In genomic region chr18:47680488-47680887, GRCh38 we compare ENCODE assay signal across 14 cellular contexts.
A peak's percentile ranks its signal among the peaks of the same experiment; 100 is the strongest.
DNase-seq lines count a peak whose midpoint lies in the region; ATAC-seq and TF ChIP-seq lines count a peak whose summit lies in the region.
"Had no signal": no experiment of that assay in that cellular context is flagged by ENCODE, and none has a peak within 500 bp of the region (broad histone marks: within the 10 kb centered on the region; RNA-seq: fewer than 3 reads in every experiment).

No MANE protein-coding gene starts in this region.

- DNase-seq in memory B cell (ENCODE audit: low spot score in 2 of 2): peak in 1 of 2 donors; percentile 10
- DNase-seq in T-helper 9 cell: no peak
- DNase-seq in HFFc6: no peak
- no peak for DNase-seq in activated CD4-positive, alpha-beta T cell treated with anti-CD3 and anti-CD28 coated beads for 1 hour
- DNase-seq: activated CD4-positive, alpha-beta memory T cell treated with anti-CD3 and anti-CD28 coated beads, Interleukin-2, amount 10 ng/mL, durations not matched to agents 7 days and 5 days; activated gamma-delta T cell treated with Interleukin-2 at 50 U/mL for 16 hours; CD8-positive, alpha-beta memory T cell; OCI-M1; SW 1271 had no signal

- TF ChIP-seq CTCF in HFFc6 (IDR thresholded peaks at IDR 0.05): no peak

- ATAC-seq in GM18868 (IDR thresholded peaks at IDR 0.05; ENCODE audit: unreplicated experiment) (peak; percentile 89), GM21717 (IDR thresholded peaks at IDR 0.05; ENCODE audit: unreplicated experiment) (peak; percentile 83), HG03139 (IDR thresholded peaks at IDR 0.05; ENCODE audit: unreplicated experiment) (peak; percentile 60), memory B cell (ENCODE audit: low read depth) (peak; percentile 69), HG03571 (IDR thresholded peaks at IDR 0.05; ENCODE audit: unreplicated experiment) (no peak)
- ATAC-seq: left lobe of liver had no signal

- H3K27ac Mint-ChIP-seq in memory B cell (peak overlapping the region; percentile 73), HFFc6 (no peak overlapping the region)
- H3K27ac Mint-ChIP-seq: activated CD4-positive, alpha-beta memory T cell treated with anti-CD3 and anti-CD28 coated beads, Interleukin-2, amount 10 ng/mL, durations not matched to agents 7 days and 5 days; CD8-positive, alpha-beta memory T cell had no signal

- H3K9me3 Mint-ChIP-seq in memory B cell (no peaks in the 10 kb centered on the region), HFFc6 (no peaks in the 10 kb centered on the region; the same call in none of the 2 replicates)
- H3K9me3 Mint-ChIP-seq: activated CD4-positive, alpha-beta memory T cell treated with anti-CD3 and anti-CD28 coated beads, Interleukin-2, amount 10 ng/mL, durations not matched to agents 7 days and 5 days; CD8-positive, alpha-beta memory T cell had no signal

- peak overlapping the region; percentile 58 for H3K4me3 Mint-ChIP-seq in memory B cell
- no peak overlapping the region for H3K4me3 Mint-ChIP-seq in HFFc6
- H3K4me3 Mint-ChIP-seq: activated CD4-positive, alpha-beta memory T cell treated with anti-CD3 and anti-CD28 coated beads, Interleukin-2, amount 10 ng/mL, durations not matched to agents 7 days and 5 days; CD8-positive, alpha-beta memory T cell had no signal

- H3K36me3 Mint-ChIP-seq in memory B cell: no peaks in the 10 kb centered on the region
- no peaks in the 10 kb centered on the region for H3K36me3 Mint-ChIP-seq in HFFc6 (ENCODE audit: low read depth)
- H3K36me3 Mint-ChIP-seq: CD8-positive, alpha-beta memory T cell had no signal

- H3K4me1 Mint-ChIP-seq in memory B cell (peaks cover 34% of the 10 kb centered on the region), HFFc6 (ENCODE audit: low read depth) (no peaks in the 10 kb centered on the region)
- H3K4me1 Mint-ChIP-seq: activated CD4-positive, alpha-beta memory T cell treated with anti-CD3 and anti-CD28 coated beads, Interleukin-2, amount 10 ng/mL, durations not matched to agents 7 days and 5 days; CD8-positive, alpha-beta memory T cell had no signal

- H3K27me3 Mint-ChIP-seq in memory B cell: no peaks in the 10 kb centered on the region
- H3K27me3 Mint-ChIP-seq in HFFc6 (ENCODE audit: insufficient read depth): peaks cover 5% of the 10 kb centered on the region; the same call in 1 of the 2 replicates
- H3K27me3 Mint-ChIP-seq: activated CD4-positive, alpha-beta memory T cell treated with anti-CD3 and anti-CD28 coated beads, Interleukin-2, amount 10 ng/mL, durations not matched to agents 7 days and 5 days had no signal
